Comparison of ENCODE assay signal across 18 cellular contexts in the genomic region with DNA sequence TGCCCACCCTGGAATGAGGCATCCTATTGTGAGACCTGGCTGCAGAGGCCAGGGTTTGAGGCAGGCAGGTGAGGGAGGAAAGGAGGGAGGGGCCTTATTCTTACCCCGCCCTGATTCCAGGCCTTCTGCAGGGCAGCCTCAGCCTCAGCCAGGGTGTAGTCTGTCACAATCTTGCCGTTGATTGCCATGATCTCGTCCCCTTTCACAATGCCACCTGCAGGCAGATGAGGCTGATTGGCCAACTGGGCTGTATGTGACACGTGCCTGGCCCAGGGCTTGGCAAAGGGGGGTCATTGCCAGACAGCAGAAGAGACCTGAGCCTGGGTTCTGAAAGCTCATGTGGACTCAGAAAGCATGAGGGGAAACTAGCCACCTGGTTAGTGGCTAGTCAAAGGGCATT. TPM values are rescaled to one million over a fixed set of nuclear protein-coding genes. Genes with fewer than 3 reads are reported as not detected.
DNase-seq lines count a peak whose midpoint lies in the region; ATAC-seq, FAIRE-seq and TF ChIP-seq lines count a peak whose summit lies in the region.
"Had no signal": no experiment of that assay in that cellular context is flagged by ENCODE, and none has a peak within 500 bp of the region (broad histone marks: within the 10 kb centered on the region; RNA-seq: fewer than 3 reads in every experiment).

No MANE protein-coding gene starts in this region.

- H3K4me3 Mint-ChIP-seq in natural killer cell treated with Interleukin-12 subunit alpha and Interleukin-12 subunit beta and Interleukin-15 and Interleukin-18, amount 100 ng/mL, for 72 hours: no peak overlapping the region
- H3K4me3 Mint-ChIP-seq: activated naive CD4-positive, alpha-beta T cell treated with anti-CD3 and anti-CD28 coated beads, Interleukin-2, amount 50 U/mL, for 24 hours; IgD-negative memory B cell; T-helper 1 cell treated with Interleukin-12 subunit alpha and Interleukin-12 subunit beta and Interleukin-4 antibody, amounts not matched to agents 30 μg/mL and 1 μg/mL, for 36 hours had no signal

- no peak for FAIRE-seq in small intestine (lab: Jason Lieb, UNC)
- FAIRE-seq: GM12878 had no signal

- peak; percentile 69 for DNase-seq in NCI-H345 (lab: John Stamatoyannopoulos, UW)
- DNase-seq in NCI-H345 treated with DMSO at 0.1 percent for 48 hours (lab: John Stamatoyannopoulos, UW; ENCODE audit: unreplicated experiment): no peak
- DNase-seq in NCI-H187 (lab: John Stamatoyannopoulos, UW): peak; percentile 71 to 83
- DNase-seq in SHP77 (lab: John Stamatoyannopoulos, UW): peak; percentile 34 to 51
- DNase-seq in small intestine: peak; percentile 43
- no peak for DNase-seq in natural killer cell treated with Interleukin-12 subunit alpha and Interleukin-12 subunit beta and Interleukin-15 and Interleukin-18, amount 100 ng/mL, for 72 hours (ENCODE audit: low spot score)
- DNase-seq in sigmoid colon: no peak
- DNase-seq: ACHN; activated CD8-positive, alpha-beta memory T cell treated with anti-CD3 and anti-CD28 coated beads for 24 hours had no signal

- H3K27me3 ChIP-seq in small intestine (ENCODE audit: control insufficient read depth in 2 of 2, insufficient read depth in 2 of 2, low read length in 2 of 2) (no peaks in the 10 kb centered on the region), sigmoid colon (no peaks in the 10 kb centered on the region)

- no peak for ATAC-seq in natural killer cell treated with Interleukin-12 subunit alpha and Interleukin-12 subunit beta and Interleukin-15 and Interleukin-18, amount 100 ng/mL, for 72 hours
- ATAC-seq in HG03280 (IDR thresholded peaks at IDR 0.05; ENCODE audit: unreplicated experiment): no peak

- intact Hi-C loops in sigmoid colon (cut with DNase I): no loop called here

- H3K36me3 ChIP-seq in small intestine (ENCODE audit: control insufficient read depth in 2 of 2, insufficient read depth in 2 of 2, low read length in 2 of 2) (peaks cover 0 to 3% of the 10 kb centered on the region in 2 donors), sigmoid colon (no peaks in the 10 kb centered on the region)
- H3K36me3 ChIP-seq: esophagus muscularis mucosa had no signal

- no peak for TF ChIP-seq CTCF in sigmoid colon (IDR thresholded peaks at IDR 0.05)

- 32 to 42% (median 34%) methylated on average over 4 of the region's 4 CpGs for WGBS in small intestine, 3 donors
- WGBS in sigmoid colon, 2 donors: 25 to 51% methylated on average over 4 of the region's 4 CpGs

- no peak overlapping the region for H3K27ac Mint-ChIP-seq in natural killer cell treated with Interleukin-12 subunit alpha and Interleukin-12 subunit beta and Interleukin-15 and Interleukin-18, amount 100 ng/mL, for 72 hours
- H3K27ac Mint-ChIP-seq: activated naive CD4-positive, alpha-beta T cell treated with anti-CD3 and anti-CD28 coated beads, Interleukin-2, amount 50 U/mL, for 24 hours; T-helper 1 cell treated with Interleukin-12 subunit alpha and Interleukin-12 subunit beta and Interleukin-4 antibody, amounts not matched to agents 30 μg/mL and 1 μg/mL, for 36 hours had no signal

- H3K4me3 ChIP-seq in small intestine (ENCODE audit: low read depth in 1 of 2, low read length in 2 of 2): no peak overlapping the region
- no peak overlapping the region for H3K4me3 ChIP-seq in sigmoid colon
- H3K4me3 ChIP-seq: esophagus muscularis mucosa, GM12878 had no signal

- H3K4me1 ChIP-seq in small intestine (ENCODE audit: control insufficient read depth in 2 of 2, insufficient read depth in 1 of 2, low read depth in 1 of 2, low read length in 1 of 2) (no peaks in the 10 kb centered on the region), sigmoid colon (no peaks in the 10 kb centered on the region)
- H3K4me1 ChIP-seq: esophagus muscularis mucosa had no signal

- H3K27ac ChIP-seq in small intestine (ENCODE audit: low read depth in 1 of 2, low read length in 1 of 2): no peak overlapping the region
- H3K27ac ChIP-seq in sigmoid colon: no peak overlapping the region
- H3K27ac ChIP-seq: esophagus muscularis mucosa had no signal

- no peak for TF ChIP-seq POLR2A in sigmoid colon (IDR thresholded peaks at IDR 0.05)

- H3K36me3 Mint-ChIP-seq in natural killer cell treated with Interleukin-12 subunit alpha and Interleukin-12 subunit beta and Interleukin-15 and Interleukin-18, amount 100 ng/mL, for 72 hours: no peaks in the 10 kb centered on the region
- H3K36me3 Mint-ChIP-seq: activated naive CD4-positive, alpha-beta T cell treated with anti-CD3 and anti-CD28 coated beads, Interleukin-2, amount 50 U/mL, for 24 hours; IgD-negative memory B cell had no signal

- H3K9me3 ChIP-seq in small intestine (ENCODE audit: control insufficient read depth, low read depth) (no peaks in the 10 kb centered on the region), sigmoid colon (no peaks in the 10 kb centered on the region)
- H3K9me3 ChIP-seq: esophagus muscularis mucosa had no signal

- H3K9me3 Mint-ChIP-seq in natural killer cell treated with Interleukin-12 subunit alpha and Interleukin-12 subunit beta and Interleukin-15 and Interleukin-18, amount 100 ng/mL, for 72 hours: no peaks in the 10 kb centered on the region
- H3K9me3 Mint-ChIP-seq: activated naive CD4-positive, alpha-beta T cell treated with anti-CD3 and anti-CD28 coated beads, Interleukin-2, amount 50 U/mL, for 24 hours; IgD-negative memory B cell; T-helper 1 cell treated with Interleukin-12 subunit alpha and Interleukin-12 subunit beta and Interleukin-4 antibody, amounts not matched to agents 30 μg/mL and 1 μg/mL, for 36 hours had no signal

- H3K4me1 Mint-ChIP-seq in natural killer cell treated with Interleukin-12 subunit alpha and Interleukin-12 subunit beta and Interleukin-15 and Interleukin-18, amount 100 ng/mL, for 72 hours (ENCODE audit: low read depth in 2 of 2): no peaks in the 10 kb centered on the region
- H3K4me1 Mint-ChIP-seq: activated naive CD4-positive, alpha-beta T cell treated with anti-CD3 and anti-CD28 coated beads, Interleukin-2, amount 50 U/mL, for 24 hours; IgD-negative memory B cell had no signal

- peaks cover 0 to 3% of the 10 kb centered on the region in 2 donors for H3K27me3 Mint-ChIP-seq in natural killer cell treated with Interleukin-12 subunit alpha and Interleukin-12 subunit beta and Interleukin-15 and Interleukin-18, amount 100 ng/mL, for 72 hours
- H3K27me3 Mint-ChIP-seq: activated naive CD4-positive, alpha-beta T cell treated with anti-CD3 and anti-CD28 coated beads, Interleukin-2, amount 50 U/mL, for 24 hours had no signal

- TF ChIP-seq EP300 in sigmoid colon (IDR thresholded peaks at IDR 0.05): no peak

RNA-seq across cellular contexts. Expression of a gene that starts 21.4 kb away (rescaled TPM):
- 1 to 10 TPM in 2 of 3 donors, under 1 TPM in 1; 0.81 to 3.7 (median 3.6) TPM for polyA plus RNA-seq in small intestine
- total RNA-seq in natural killer cell treated with Interleukin-12 subunit alpha and Interleukin-12 subunit beta and Interleukin-15 and Interleukin-18, amount 100 ng/mL, for 72 hours: not detected
- total RNA-seq in sigmoid colon: 1 to 10 TPM; 1.8 to 9.7 (median 3.9) TPM
- polyA plus RNA-seq in sigmoid colon: 1 to 10 TPM in 2 of 3 donors, under 1 TPM in 1; 0.23 to 4.2 (median 2.6) TPM
- total RNA-seq: GM12878, H4, osteocyte had no signal
- polyA plus RNA-seq: GM12878, IgD-negative memory B cell had no signal

RNA-seq across cellular contexts. Expression of a gene that starts 46.2 kb away (rescaled TPM):
- polyA plus RNA-seq in small intestine: 100 to 1,000 TPM in 2 of 3 donors, 10 to 100 TPM in 1; 86.2 to 309 (median 293) TPM
- total RNA-seq in natural killer cell treated with Interleukin-12 subunit alpha and Interleukin-12 subunit beta and Interleukin-15 and Interleukin-18, amount 100 ng/mL, for 72 hours: not detected
- 1 to 10 TPM; 1.2 to 2.5 (median 1.6) TPM for total RNA-seq in sigmoid colon
- polyA plus RNA-seq in sigmoid colon: 100 to 1,000 TPM in 2 of 3 donors, 10 to 100 TPM in 1; 83.3 to 152 (median 114) TPM
- total RNA-seq: esophagus muscularis mucosa, GM12878, H4, osteocyte had no signal
- polyA plus RNA-seq: GM12878, IgD-negative memory B cell had no signal

RNA-seq across cellular contexts. Expression of a gene that starts 49.0 kb away (rescaled TPM):
- under 1 TPM in 1 of 3 donors, not detected in 2; 0.04 TPM for polyA plus RNA-seq in small intestine
- not detected for total RNA-seq in natural killer cell treated with Interleukin-12 subunit alpha and Interleukin-12 subunit beta and Interleukin-15 and Interleukin-18, amount 100 ng/mL, for 72 hours
- under 1 TPM in 1 of 4 donors, not detected in 3; under 0.01 TPM for total RNA-seq in sigmoid colon
- polyA plus RNA-seq in sigmoid colon: under 1 TPM in 1 of 3 donors, not detected in 2; under 0.01 TPM
- total RNA-seq: esophagus muscularis mucosa, GM12878, H4, mesenteric fat pad, osteocyte had no signal
- polyA plus RNA-seq: GM12878, IgD-negative memory B cell had no signal

Comparison
In these comparisons a context has a peak if more than half of its experiments do, and no peak if none do; other contexts are left out.
1. DNase-seq: peak in NCI-H345 (single experiment), NCI-H187 (2 of 2), SHP77 (2 of 2) and small intestine (single experiment); none in NCI-H345 treated with DMSO at 0.1 percent for 48 hours (single experiment), natural killer cell treated with Interleukin-12 subunit alpha and Interleukin-12 subunit beta and Interleukin-15 and Interleukin-18, amount 100 ng/mL, for 72 hours (single experiment) and sigmoid colon (single experiment).